9 cellular contexts compared by ENCODE assay signal in the genomic region with DNA sequence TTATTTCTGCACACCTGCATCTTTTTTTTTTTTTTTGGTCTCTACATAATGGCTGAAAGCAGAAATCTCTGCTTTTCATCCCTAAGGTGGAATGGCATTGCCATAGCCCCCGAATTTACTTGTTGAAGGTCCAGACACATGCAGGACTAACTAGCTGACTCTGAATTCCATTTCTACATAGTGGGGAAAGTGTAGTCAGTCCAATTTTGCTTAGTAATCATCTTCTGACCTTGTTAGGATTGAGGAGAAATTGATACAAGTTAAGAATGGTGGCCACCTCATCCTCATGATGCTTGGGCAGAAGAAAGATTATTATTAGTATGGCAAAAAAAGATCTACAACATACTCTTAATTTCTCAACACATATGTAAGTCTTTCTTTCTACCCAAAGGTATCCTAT. TPM values are rescaled to one million over a fixed set of nuclear protein-coding genes. Genes with fewer than 3 reads are reported as not detected.
"Had no signal": no experiment of that assay in that cellular context is flagged by ENCODE, and none has a peak within 500 bp of the region (broad histone marks: within the 10 kb centered on the region; RNA-seq: fewer than 3 reads in every experiment).

No MANE protein-coding gene starts in this region.

- H3K4me3 ChIP-seq: GM12878 had no signal

- ATAC-seq: GM12878 had no signal

- DNase-seq: GDM1, GF-D8 had no signal

- FAIRE-seq: G401.6, GM12878, GM12891, GM12892, GM18507, GM19239 had no signal

RNA-seq across cellular contexts. Expression of a gene that starts 16.4 kb away (rescaled TPM):
- total RNA-seq: G401 had no signal
- polyA plus RNA-seq: GM12878 had no signal
